Comparison of ENCODE assay signal across 1 cellular context in genomic region chr4:169005453-169006099, GRCh38.
TF ChIP-seq lines count a peak whose summit lies in the region.

No MANE protein-coding gene starts in this region.

TF ChIP-seq in liver, 16 proteins besides CTCF, POLR2A, EP300 and RAD21 (continued from another document):
- TF ChIP-seq REST (IDR thresholded peaks at IDR 0.05) (peak; percentile 27), EGR1 (IDR thresholded peaks at IDR 0.05; ENCODE audit: low read depth in 2 of 2) (no peak), FOXA2 (IDR thresholded peaks at IDR 0.05) (peak; percentile 28), RXRA (IDR thresholded peaks at IDR 0.05) (peak; percentile 63 to 79), GABPA (IDR thresholded peaks at IDR 0.05 in 1 of 2, conservative IDR thresholded peaks at IDR 0.05 in 1 of 2) (no peak)
